In the genomic region with DNA sequence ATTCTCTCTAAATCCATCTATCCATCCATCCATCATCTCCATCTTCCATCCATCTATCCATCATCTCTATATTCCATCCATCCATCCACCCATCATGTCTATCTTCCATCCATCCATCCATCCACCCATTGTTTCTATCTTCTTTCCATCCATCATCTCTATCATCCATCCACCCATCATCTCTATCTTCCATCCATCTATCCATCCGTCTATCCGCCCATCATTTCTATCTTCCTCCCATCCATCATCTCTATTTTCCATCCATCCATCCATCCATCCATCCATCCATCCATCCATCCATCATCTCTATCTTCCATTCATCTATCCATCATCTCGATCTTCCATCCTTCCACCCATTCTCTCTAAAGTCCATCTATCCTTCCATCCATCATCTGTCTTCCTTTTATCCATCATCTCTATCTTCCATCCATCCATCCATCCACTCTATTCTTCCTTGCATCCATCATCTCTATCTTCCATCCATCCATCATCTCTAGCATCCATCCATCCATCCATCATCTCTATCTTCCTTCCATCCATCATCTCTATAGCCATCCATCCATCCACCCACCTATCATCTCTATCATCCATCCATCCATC, we compare ENCODE assay signal across 27 cellular contexts. TPM values are rescaled to one million over a fixed set of nuclear protein-coding genes. Genes with fewer than 3 reads are reported as not detected.
DNase-seq lines count a peak whose midpoint lies in the region; ATAC-seq, FAIRE-seq and TF ChIP-seq lines count a peak whose summit lies in the region.
"Had no signal": no experiment of that assay in that cellular context is flagged by ENCODE, and none has a peak within 500 bp of the region (broad histone marks: within the 10 kb centered on the region; RNA-seq: fewer than 3 reads in every experiment).

No MANE protein-coding gene starts in this region.

- H3K36me3 ChIP-seq in HepG2 (replicated peaks in 1 of 2; ENCODE audit: control insufficient read depth in 1 of 2, insufficient read depth in 2 of 2, low read length in 2 of 2) (no peaks in the 10 kb centered on the region), right lobe of liver (no peaks in the 10 kb centered on the region), IMR-90 (ENCODE audit: control insufficient read depth, insufficient read depth, low read length) (no peaks in the 10 kb centered on the region), H1 (ENCODE audit: control insufficient read depth in 2 of 4, insufficient read depth in 4 of 4, low read length in 3 of 4) (no peaks in the 10 kb centered on the region)
- H3K36me3 ChIP-seq: BE2C, BLaER1 had no signal

- H3K27ac ChIP-seq in HepG2 (ENCODE audit: extremely low read length, insufficient read depth, low read length) (no peak overlapping the region), right lobe of liver (no peak overlapping the region), IMR-90 (ENCODE audit: insufficient read depth, low read length) (no peak overlapping the region), H1 (ENCODE audit: low read depth, low read length) (no peak overlapping the region)
- H3K27ac ChIP-seq: 22Rv1, A549, BLaER1 had no signal

- no peak for DNase-seq in HepG2 (ENCODE audit: low spot score)
- DNase-seq in right lobe of liver: no peak
- no peak for DNase-seq in IMR-90
- no peak for DNase-seq in H1 (ENCODE audit: low read depth in 1 of 2, low spot score in 2 of 2)
- DNase-seq in T-helper 2 cell: no peak
- no peak for DNase-seq in ureter (ENCODE audit: low spot score)
- DNase-seq: BE2C; C1 segment of cervical spinal cord; CD4-positive, alpha-beta memory T cell; CD4-positive, CD25-positive, alpha-beta regulatory T cell; CD8-positive, alpha-beta memory T cell; COR-L47; DMS 273 treated with DMSO at 0.1 percent for 48 hours; DMS153; DMS53; DMS79; DND-41; EL; GDM1 had no signal

- H2BK15ac ChIP-seq in IMR-90 (ENCODE audit: low read depth, low read length): no peak overlapping the region
- no peak overlapping the region for H2BK15ac ChIP-seq in H1 (ENCODE audit: low read length)

- no peak for TF ChIP-seq RAD21 in HepG2 (CRISPR knock-in tag; IDR thresholded peaks at IDR 0.05)
- TF ChIP-seq RAD21 in IMR-90 (IDR thresholded peaks at IDR 0.05; ENCODE audit: low read length): no peak
- TF ChIP-seq RAD21 in H1 (IDR thresholded peaks at IDR 0.05 in 1 of 2, conservative IDR thresholded peaks at IDR 0.05 in 1 of 2; ENCODE audit: low read depth in 2 of 2, low read length in 2 of 2): no peak

- H4K5ac ChIP-seq in IMR-90 (ENCODE audit: low read depth, low read length): no peak overlapping the region
- H4K5ac ChIP-seq in H1 (ENCODE audit: insufficient read length, low read depth, low read length): no peak overlapping the region

- dilution Hi-C loops in IMR-90 (cut with HindIII; ENCODE audit: low sequenced_read_pairs, unreplicated experiment): no loop called here

- no peak overlapping the region for H3K14ac ChIP-seq in IMR-90 (replicated peaks; ENCODE audit: low read depth, low read length)
- H3K14ac ChIP-seq in H1 (ENCODE audit: insufficient read length): no peak overlapping the region

- H4K91ac ChIP-seq in IMR-90 (ENCODE audit: insufficient read depth, low read depth, low read length) (no peak overlapping the region), H1 (replicated peaks; ENCODE audit: insufficient read length, low read length) (no peak overlapping the region)

- WGBS in HepG2 (ENCODE audit: low lambda C conversion rate): 2% methylated on average over 3 of the region's 3 CpGs
- WGBS in right lobe of liver (ENCODE audit: insufficient coverage, low coverage, low lambda C conversion rate, missing lambda C conversion rate): 65% methylated on average over 3 of the region's 3 CpGs
- 59 to 100% methylated on average over 3 of the region's 3 CpGs for WGBS in IMR-90 (ENCODE audit: extremely low coverage in 2 of 2, insufficient read length in 1 of 2), 2 experiments
- WGBS in H1 (ENCODE audit: extremely low coverage in 1 of 2, insufficient coverage in 1 of 2, insufficient read length in 1 of 2, insufficient replicate concordance in 2 of 2, low coverage in 1 of 2, low lambda C conversion rate in 2 of 2, missing lambda C conversion rate in 1 of 2), 2 experiments: 90 to 100% methylated on average over 3 of the region's 3 CpGs

- no peak overlapping the region for H3K4me3 ChIP-seq in HepG2 (replicated peaks in 1 of 3; ENCODE audit: insufficient read depth in 1 of 3, low read depth in 2 of 3, low read length in 3 of 3)
- no peak overlapping the region for H3K4me3 ChIP-seq in right lobe of liver
- H3K4me3 ChIP-seq in IMR-90 (ENCODE audit: insufficient read depth, low read depth, low read length): no peak overlapping the region
- H3K4me3 ChIP-seq in H1 (ENCODE audit: extremely low read depth in 1 of 4, insufficient read depth in 2 of 4, low read depth in 3 of 4, low read length in 4 of 4): no peak overlapping the region
- H3K4me3 ChIP-seq: A549, BLaER1, GM12878 had no signal

- no TSS peak for BruUV-seq in HepG2 (replicated peaks; lab: Mats Ljungman, UMichigan)
- BruUV-seq in IMR-90 (replicated peaks; lab: Mats Ljungman, UMichigan): no TSS peak

- no peaks in the 10 kb centered on the region for H3K9me3 ChIP-seq in HepG2 (ENCODE audit: low read length)
- no peaks in the 10 kb centered on the region for H3K9me3 ChIP-seq in right lobe of liver
- no peaks in the 10 kb centered on the region for H3K9me3 ChIP-seq in IMR-90 (ENCODE audit: control insufficient read depth, insufficient read depth, low read length)
- peaks cover 0 to 4% of the 10 kb centered on the region in 2 experiments; a peak in 1 of 4 replicates for H3K9me3 ChIP-seq in H1 (ENCODE audit: insufficient read depth in 2 of 2, low read depth in 1 of 2, low read length in 1 of 2)
- H3K9me3 ChIP-seq: A549, BE2C, BLaER1 had no signal

- POLR2A ChIA-PET in HepG2 (lab: Yijun Ruan, JAX): no interaction called here
- POLR2A ChIA-PET in IMR-90 (lab: Charles Lee; ENCODE audit: unreplicated experiment): no interaction called here
- POLR2A ChIA-PET in H1 (lab: Charles Lee; ENCODE audit: partially characterized antibody): no interaction called here

- H3K4me1 ChIP-seq in HepG2 (ENCODE audit: insufficient read depth, low read length) (no peaks in the 10 kb centered on the region), right lobe of liver (no peaks in the 10 kb centered on the region), IMR-90 (ENCODE audit: control insufficient read depth, insufficient read depth, low read length) (no peaks in the 10 kb centered on the region), H1 (replicated peaks in 1 of 4; ENCODE audit: control insufficient read depth in 3 of 4, insufficient read depth in 4 of 4, low read length in 3 of 4) (no peaks in the 10 kb centered on the region; a peak in 1 of 7 replicates)
- H3K4me1 ChIP-seq: A549, BE2C had no signal

- no peak overlapping the region for H2AFZ ChIP-seq in HepG2 (ENCODE audit: low read length)
- no peak overlapping the region for H2AFZ ChIP-seq in IMR-90 (replicated peaks; ENCODE audit: low read length, poor library complexity)
- H2AFZ ChIP-seq in H1 (ENCODE audit: low read length): no peak overlapping the region

- H3K4me2 ChIP-seq in HepG2 (ENCODE audit: low read depth, low read length) (no peak overlapping the region), IMR-90 (ENCODE audit: low read depth, low read length) (no peak overlapping the region), H1 (ENCODE audit: insufficient read depth in 1 of 2, low read depth in 2 of 2, low read length in 2 of 2) (no peak overlapping the region)
- H3K4me2 ChIP-seq: A549, BLaER1 had no signal

- ATAC-seq in HepG2: no peak
- no peak for ATAC-seq in right lobe of liver
- ATAC-seq in IMR-90 (ENCODE audit: low read depth): no peak
- ATAC-seq: A549, GM12878 had no signal

- peaks cover 12% of the 10 kb centered on the region; the same call in 1 of the 2 replicates for H3K23me2 ChIP-seq in H1 (ENCODE audit: low read depth, low read length)

- H3K9ac ChIP-seq in HepG2 (ENCODE audit: insufficient read depth, low read depth, low read length) (no peak overlapping the region), IMR-90 (ENCODE audit: low read depth, low read length) (no peak overlapping the region), H1 (replicated peaks in 1 of 4; ENCODE audit: extremely low read depth in 1 of 4, low read depth in 3 of 4, low read length in 3 of 4) (no peak overlapping the region)
- H3K9ac ChIP-seq: BLaER1 had no signal

- H3K18ac ChIP-seq in IMR-90 (ENCODE audit: low read depth, low read length) (no peak overlapping the region), H1 (ENCODE audit: extremely low read depth, low read length) (no peak overlapping the region)

- H2BK20ac ChIP-seq in IMR-90 (ENCODE audit: low read depth, low read length) (no peak overlapping the region), H1 (ENCODE audit: low read length) (no peak overlapping the region)

- peak overlapping the region; percentile 50 for H2BK5ac ChIP-seq in IMR-90 (ENCODE audit: low read depth, low read length, poor library complexity, severe bottlenecking)
- no peak overlapping the region for H2BK5ac ChIP-seq in H1 (ENCODE audit: low read depth, low read length)

- no peak for TF ChIP-seq POLR2A in HepG2 (IDR thresholded peaks at IDR 0.05; ENCODE audit: insufficient read depth in 1 of 2, low read depth in 2 of 2, low read length in 2 of 2)
- no peak for TF ChIP-seq POLR2A in right lobe of liver (IDR thresholded peaks at IDR 0.05)
- TF ChIP-seq POLR2A in IMR-90 (IDR thresholded peaks at IDR 0.05; ENCODE audit: low read depth, low read length): no peak
- no peak for TF ChIP-seq POLR2A in H1 (IDR thresholded peaks at IDR 0.05; ENCODE audit: control extremely low read depth in 1 of 2, low read depth in 2 of 2, low read length in 2 of 2)

- H2BK12ac ChIP-seq in H1 (ENCODE audit: low read depth, low read length): no peak overlapping the region

- H2AK9ac ChIP-seq in IMR-90 (replicated peaks; ENCODE audit: low read depth, low read length, poor library complexity): no peak overlapping the region

- no peaks in the 10 kb centered on the region for H3K79me1 ChIP-seq in IMR-90 (ENCODE audit: low read depth in 1 of 2, low read length in 2 of 2)
- H3K79me1 ChIP-seq in H1 (ENCODE audit: low read depth, low read length): no peaks in the 10 kb centered on the region

- FAIRE-seq in HepG2 (lab: Jason Lieb, UNC): no peak
- FAIRE-seq in H1 (lab: Jason Lieb, UNC): no peak
- FAIRE-seq: A549, GM12878, GM12892, GM18507 had no signal

- H3K56ac ChIP-seq in IMR-90 (ENCODE audit: extremely low read depth, insufficient read depth, low read length) (no peak overlapping the region), H1 (replicated peaks; ENCODE audit: insufficient read length, low read depth, low read length) (peak overlapping the region; percentile 42)

- H4K8ac ChIP-seq in IMR-90 (ENCODE audit: low read depth in 2 of 2, low read length in 2 of 2) (no peak overlapping the region), H1 (ENCODE audit: extremely low read depth, insufficient read depth, low read length) (no peak overlapping the region)

- H2BK120ac ChIP-seq in IMR-90 (ENCODE audit: low read depth, low read length) (no peak overlapping the region), H1 (replicated peaks; ENCODE audit: low read depth, low read length) (no peak overlapping the region)

- TF ChIP-seq EP300 in HepG2 (IDR thresholded peaks at IDR 0.05; ENCODE audit: low read depth in 2 of 2, low read length in 2 of 2) (no peak), HepG2 (CRISPR knock-in tag; IDR thresholded peaks at IDR 0.05; ENCODE audit: borderline replicate concordance) (no peak), H1 (IDR thresholded peaks at IDR 0.05; ENCODE audit: borderline replicate concordance in 1 of 2, low read depth in 2 of 2, low read length in 2 of 2) (no peak)

- H2AK5ac ChIP-seq in IMR-90 (ENCODE audit: low read depth, low read length): no peak overlapping the region
- H2AK5ac ChIP-seq in H1 (ENCODE audit: low read depth, low read length): no peak overlapping the region

- intact Hi-C loops in HepG2 (cut with micrococcal nuclease; ENCODE audit: unreplicated experiment) (no loop called here), right lobe of liver (cut with DNase I) (no loop called here), IMR-90 (cut with micrococcal nuclease) (no loop called here)

- H4K20me1 ChIP-seq in HepG2 (ENCODE audit: insufficient read depth, low read length) (no peaks in the 10 kb centered on the region), IMR-90 (ENCODE audit: insufficient read depth, low read length) (no peaks in the 10 kb centered on the region), H1 (replicated peaks in 1 of 2; ENCODE audit: control insufficient read depth in 1 of 2, insufficient read depth in 2 of 2, low read length in 2 of 2) (peaks cover 0 to 10% of the 10 kb centered on the region in 2 experiments)
- H4K20me1 ChIP-seq: BLaER1 had no signal

- H3K23ac ChIP-seq in IMR-90 (ENCODE audit: low read depth, low read length) (no peak overlapping the region), H1 (ENCODE audit: insufficient read length) (no peak overlapping the region)

- H3K4ac ChIP-seq in IMR-90 (ENCODE audit: low read depth, low read length): no peak overlapping the region
- no peak overlapping the region for H3K4ac ChIP-seq in H1 (replicated peaks; ENCODE audit: insufficient read length, low read depth, low read length)

- H3K27me3 ChIP-seq in HepG2 (ENCODE audit: control insufficient read depth in 1 of 2, insufficient read depth in 2 of 2, low read length in 2 of 2) (no peaks in the 10 kb centered on the region), right lobe of liver (no peaks in the 10 kb centered on the region), IMR-90 (ENCODE audit: control insufficient read depth, insufficient read depth, low read length) (no peaks in the 10 kb centered on the region; the same call in 1 of the 2 replicates), H1 (replicated peaks in 1 of 4; ENCODE audit: control insufficient read depth in 3 of 4, extremely low read depth in 1 of 4, insufficient read depth in 3 of 4, low read length in 3 of 4) (no peaks in the 10 kb centered on the region; a peak in 1 of 7 replicates)
- H3K27me3 ChIP-seq: BLaER1 had no signal

- CTCF ChIA-PET in HepG2 (lab: Yijun Ruan, JAX; ENCODE audit: low intra/inter-chr PET ratio, low total read pairs) (no interaction called here), IMR-90 (lab: Yijun Ruan, JAX) (no interaction called here), H1 (lab: Charles Lee; ENCODE audit: partially characterized antibody) (no interaction called here)

- no peak for TF ChIP-seq CTCF in HepG2 (CRISPR knock-in tag; IDR thresholded peaks at IDR 0.05)
- TF ChIP-seq CTCF in right lobe of liver (IDR thresholded peaks at IDR 0.05): no peak
- TF ChIP-seq CTCF in IMR-90 (conservative IDR thresholded peaks at IDR 0.05; ENCODE audit: low read depth, low read length): no peak
- no peak for TF ChIP-seq CTCF in H1 (IDR thresholded peaks at IDR 0.05; ENCODE audit: control extremely low read depth in 1 of 3, insufficient read depth in 1 of 3, low read depth in 1 of 3, low read length in 3 of 3)

- H3K79me2 ChIP-seq in HepG2 (ENCODE audit: insufficient read depth, low read length) (no peaks in the 10 kb centered on the region), H1 (ENCODE audit: control insufficient read depth in 1 of 2, insufficient read depth in 2 of 2, low read length in 2 of 2) (no peaks in the 10 kb centered on the region)

- no peaks in the 10 kb centered on the region for H3K9me1 ChIP-seq in IMR-90 (ENCODE audit: insufficient read depth, low read length)

- in situ Hi-C loops in HepG2 (cut with HindIII; ENCODE audit: extremely low pct_ligation_motif_present, low pct_unique_long_range_greater_than_20kb): no loop called here
- in situ Hi-C loops in IMR-90 (cut with MboI; ENCODE audit: low sequenced_read_pairs): no loop called here

RNA-seq across cellular contexts. Expression of gene NWD1, which starts 34.7 kb away (rescaled TPM):
- total RNA-seq in HepG2 (2016; rRNA removed; fragmentation: Illumina TruSeq; extraction: Trizol) (not detected in 2 replicates), right lobe of liver (under 1 TPM in 1 of 6 experiments, not detected in 5; 0.09 TPM), IMR-90 (2012; rRNA removed) (not detected in 2 replicates), ureter (2.2 TPM)
- total RNA-seq in HepG2 (2016; cell fraction: cytosol; rRNA removed; fragmentation: Illumina TruSeq; extraction: Trizol; ENCODE audit: low read depth): not detected in 2 replicates
- not detected in 2 replicates for total RNA-seq in HepG2 (2016; cell fraction: insoluble cytoplasmic fraction; rRNA removed; fragmentation: Illumina TruSeq; extraction: Trizol)
- not detected in 2 replicates for total RNA-seq in HepG2 (2016; cell fraction: membrane; rRNA removed; fragmentation: Illumina TruSeq; extraction: Trizol)
- total RNA-seq in HepG2 (2016; cell fraction: nucleus; rRNA removed; fragmentation: Illumina TruSeq; extraction: Trizol): not detected in 2 replicates
- polyA plus RNA-seq in HepG2 (2011; rRNA removed) (not detected in 2 replicates), IMR-90 (2012; rRNA removed) (not detected in 2 replicates), H1 (2011; rRNA removed) (0.02 TPM in 2 replicates)
- under 0.01 TPM in 1 of 2 replicates, not detected in the other for polyA plus RNA-seq in HepG2 (2011; cell fraction: cytosol; rRNA removed)
- polyA plus RNA-seq in HepG2 (2011; cell fraction: nucleus; rRNA removed): 0.02 and 0.03 TPM in 2 replicates
- not detected in 2 replicates for polyA plus RNA-seq in HepG2 (2012)
- polyA plus RNA-seq in HepG2 (2016; cell fraction: cytosol; fragmentation: Illumina TruSeq; extraction: Trizol; ENCODE audit: low read depth): not detected in 2 replicates
- not detected in 2 replicates for polyA plus RNA-seq in HepG2 (2016; cell fraction: insoluble cytoplasmic fraction; fragmentation: Illumina TruSeq; extraction: Trizol; ENCODE audit: low read depth)
- polyA plus RNA-seq in HepG2 (2016; cell fraction: membrane; fragmentation: Illumina TruSeq; extraction: Trizol; ENCODE audit: low read depth): not detected in 2 replicates
- polyA plus RNA-seq in HepG2 (2016; cell fraction: nucleus; fragmentation: Illumina TruSeq; extraction: Trizol; ENCODE audit: insufficient read depth, low read depth): not detected in 2 replicates
- polyA minus RNA-seq in HepG2 (2011; rRNA and poly(A)+ RNA removed; ENCODE audit: low replicate concordance): 0.04 and 0.61 TPM in 2 replicates
- not detected in 2 replicates for polyA minus RNA-seq in HepG2 (2011; cell fraction: cytosol; rRNA and poly(A)+ RNA removed)
- not detected in 2 replicates for polyA minus RNA-seq in HepG2 (2011; cell fraction: nucleus; rRNA and poly(A)+ RNA removed)
- polyA plus RNA-seq in IMR-90 (2012; cell fraction: cytosol; rRNA removed): not detected in 2 replicates
- polyA plus RNA-seq in IMR-90 (2012; cell fraction: nucleus; rRNA removed; ENCODE audit: low replicate concordance): 0.01 TPM in 1 of 2 replicates, not detected in the other
- not detected in 2 replicates for total RNA-seq in H1 (2021; fragmentation: NEBNext Ultra II Directional; extraction: Animal tissue kit (Norgen Biotek cat#: 25700))
- 0.01 TPM for polyA plus RNA-seq in H1 (2011; cell fraction: cytosol; rRNA removed)
- polyA plus RNA-seq in H1 (2011; cell fraction: nucleus; rRNA removed): 0.04 TPM
- 0.04 TPM in 1 of 4 replicates, not detected in the others for polyA plus RNA-seq in H1 (2012, experiment 1 of 2)
- polyA plus RNA-seq in H1 (2012, experiment 2 of 2): 0.04 TPM
- polyA plus RNA-seq in H1 (2013, experiment 1 of 2): under 0.01 TPM
- polyA plus RNA-seq in H1 (2013, experiment 2 of 2): not detected
- 0.09 TPM in 1 of 2 replicates, not detected in the other for polyA minus RNA-seq in H1 (2011; rRNA and poly(A)+ RNA removed)
- polyA minus RNA-seq in H1 (2011; cell fraction: cytosol; rRNA and poly(A)+ RNA removed): not detected
- polyA minus RNA-seq in H1 (2011; cell fraction: nucleus; rRNA and poly(A)+ RNA removed): not detected
- total RNA-seq: CD4-positive, alpha-beta memory T cell; CD4-positive, CD25-positive, alpha-beta regulatory T cell; CD8-positive, alpha-beta memory T cell; Daoy; G401 had no signal
- polyA plus RNA-seq: A549; CD4-positive, alpha-beta memory T cell; CD4-positive, CD25-positive, alpha-beta regulatory T cell; CD8-positive, alpha-beta memory T cell had no signal
